9 cellular contexts compared by ENCODE assay signal in the genomic region with DNA sequence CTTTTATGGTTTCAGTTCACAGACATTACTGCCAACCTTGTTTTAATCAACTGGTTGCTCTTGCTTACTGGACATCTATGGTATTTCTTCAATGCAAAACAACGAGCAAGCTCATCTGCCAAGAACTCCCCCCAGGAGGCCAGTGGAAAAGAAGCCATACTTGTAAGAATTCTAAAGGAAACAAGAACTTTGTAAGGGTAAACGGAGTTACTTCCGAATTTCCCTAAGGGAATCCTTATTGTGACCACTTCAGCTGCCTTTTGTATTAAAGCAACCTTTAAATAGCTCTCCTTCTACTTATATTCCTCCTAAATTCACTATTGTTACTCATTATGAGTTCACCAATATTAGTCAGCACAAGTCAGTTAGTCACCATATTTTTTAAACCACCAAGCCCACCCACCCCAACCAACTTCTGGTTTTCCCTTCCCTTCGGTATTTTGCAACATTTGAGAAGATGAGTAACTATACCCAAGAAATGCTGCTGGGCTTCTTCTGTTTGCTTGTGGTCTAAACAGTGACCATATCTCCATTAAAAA.
DNase-seq lines count a peak whose midpoint lies in the region; ATAC-seq and TF ChIP-seq lines count a peak whose summit lies in the region.
"Had no signal": no experiment of that assay in that cellular context is flagged by ENCODE, and none has a peak within 500 bp of the region (broad histone marks: within the 10 kb centered on the region; RNA-seq: fewer than 3 reads in every experiment).

No MANE protein-coding gene starts in this region.

- TF ChIP-seq EP300 in tibial nerve (IDR thresholded peaks at IDR 0.05): no peak

- no peaks in the 10 kb centered on the region for H3K36me3 ChIP-seq in brain microvascular endothelial cell (replicated peaks)
- no peaks in the 10 kb centered on the region for H3K36me3 ChIP-seq in skeletal muscle satellite cell (ENCODE audit: insufficient read depth, low read length)
- H3K36me3 ChIP-seq in tibial nerve: no peaks in the 10 kb centered on the region

- H3K4me2 ChIP-seq in skeletal muscle satellite cell (ENCODE audit: low read length): peak overlapping the region; percentile 67

- H3K27ac ChIP-seq in brain microvascular endothelial cell (peak overlapping the region; percentile 91), tibial nerve (no peak overlapping the region)

- TF ChIP-seq CTCF in brain microvascular endothelial cell (IDR thresholded peaks at IDR 0.05; ENCODE audit: low read depth, low read length, missing control alignments) (no peak), tibial nerve (IDR thresholded peaks at IDR 0.05) (no peak)

- H3K4me1 ChIP-seq in skeletal muscle satellite cell (ENCODE audit: control insufficient read depth, insufficient read depth, low read length) (peaks cover 77% of the 10 kb centered on the region), tibial nerve (peaks cover 0 to 4% (median 0%) of the 10 kb centered on the region in 4 donors)

- H3K4me3 ChIP-seq in brain microvascular endothelial cell (ENCODE audit: low read depth, low read length) (no peak overlapping the region), skeletal muscle satellite cell (ENCODE audit: low read length) (peak overlapping the region; percentile 50), tibial nerve (no peak overlapping the region)

- WGBS in tibial nerve, 2 donors: 34 to 41% methylated on average over 4 of the region's 4 CpGs

- ATAC-seq in activated CD4-positive, CD25-positive, alpha-beta regulatory T cell treated with anti-CD3 and anti-CD28 coated beads, Interleukin-2, amount 50 U/mL, for 24 hours: peak; percentile 65 to 70
- no peak for ATAC-seq in HG02852 (IDR thresholded peaks at IDR 0.05; ENCODE audit: unreplicated experiment)

- peak overlapping the region; percentile 80 for H3K9ac ChIP-seq in skeletal muscle satellite cell (ENCODE audit: low read depth, low read length)

- H3K9me3 ChIP-seq in skeletal muscle satellite cell (replicated peaks; ENCODE audit: low read length): no peaks in the 10 kb centered on the region
- H3K9me3 ChIP-seq in tibial nerve: no peaks in the 10 kb centered on the region

- in situ Hi-C loops in brain microvascular endothelial cell (cut with HindIII; ENCODE audit: low pct_ligation_motif_present, low sequenced_read_pairs): no loop called here

- TF ChIP-seq POLR2A in tibial nerve (IDR thresholded peaks at IDR 0.05): no peak

- DNase-seq in activated CD4-positive, CD25-positive, alpha-beta regulatory T cell (lab: John Stamatoyannopoulos, UW): no peak
- peak; percentile 97 for DNase-seq in RPMI7951 (ENCODE audit: low read depth)
- peak; percentile 90 for DNase-seq in brain microvascular endothelial cell
- DNase-seq in tibial nerve (ENCODE audit: low spot score in 2 of 2): no peak
- no peak for DNase-seq in ecto neural progenitor cell (ENCODE audit: low spot score)
- DNase-seq: Right ventricle myocardium superior had no signal

- H3K27me3 ChIP-seq in brain microvascular endothelial cell (replicated peaks): no peaks in the 10 kb centered on the region
- no peaks in the 10 kb centered on the region for H3K27me3 ChIP-seq in skeletal muscle satellite cell (ENCODE audit: control insufficient read depth, insufficient read depth, low read length)
- H3K27me3 ChIP-seq in tibial nerve: no peaks in the 10 kb centered on the region

Comparison
In these comparisons a context has a peak if more than half of its experiments do, and no peak if none do; other contexts are left out.
1. DNase-seq: peak in RPMI7951 (single experiment) and brain microvascular endothelial cell (single experiment); none in activated CD4-positive, CD25-positive, alpha-beta regulatory T cell (0 of 4), tibial nerve (0 of 2) and ecto neural progenitor cell (single experiment).